18 cellular contexts compared by ENCODE assay signal in the genomic region with DNA sequence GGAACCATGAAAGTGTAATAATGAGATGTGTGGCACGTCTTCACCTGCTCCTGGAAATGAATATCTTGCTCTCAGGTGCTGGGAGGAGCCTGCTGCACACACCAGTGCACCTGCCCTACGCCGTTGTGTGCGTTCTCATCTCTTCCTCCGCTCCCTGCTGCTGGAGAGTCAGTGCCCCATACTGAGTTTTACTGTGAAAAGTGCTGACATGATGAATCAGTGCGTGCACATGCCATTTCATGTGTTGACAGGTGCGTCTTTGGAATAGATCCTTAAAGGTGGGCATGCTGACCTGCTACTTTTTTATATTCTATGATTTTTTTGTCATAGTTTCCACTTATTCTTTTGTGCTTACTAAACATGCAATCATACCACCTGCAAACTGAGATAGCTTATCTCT.
"Had no signal": no experiment of that assay in that cellular context is flagged by ENCODE, and none has a peak within 500 bp of the region (broad histone marks: within the 10 kb centered on the region; RNA-seq: fewer than 3 reads in every experiment).

No MANE protein-coding gene starts in this region.

- H3K27me3 ChIP-seq: adrenal gland, gastrocnemius medialis, right atrium auricular region, tibial artery had no signal

- H3K36me3 Mint-ChIP-seq: activated naive CD4-positive, alpha-beta T cell treated with anti-CD3 and anti-CD28 coated beads, Interleukin-2, amount 50 U/mL, for 24 hours had no signal

- H3K4me3 ChIP-seq: adrenal gland, gastrocnemius medialis, heart left ventricle, right atrium auricular region, skin epidermis, tibial artery had no signal

- H3K36me3 ChIP-seq: adrenal gland, gastrocnemius medialis, heart left ventricle, right atrium auricular region, tibial artery, WERI-Rb-1 had no signal

- H3K4me1 Mint-ChIP-seq: activated CD4-positive, alpha-beta memory T cell treated with anti-CD3 and anti-CD28 coated beads, Interleukin-2, amount 10 ng/mL, durations not matched to agents 7 days and 5 days; activated naive CD4-positive, alpha-beta T cell treated with anti-CD3 and anti-CD28 coated beads, Interleukin-2, amount 50 U/mL, for 24 hours; endodermal cell; nephron had no signal

- H3K27ac ChIP-seq: adrenal gland, gastrocnemius medialis, heart left ventricle, right atrium auricular region, skin epidermis, tibial artery, WERI-Rb-1 had no signal

- H3K9me3 ChIP-seq: adrenal gland, gastrocnemius medialis, right atrium auricular region, tibial artery had no signal

- DNase-seq: activated CD4-positive, alpha-beta memory T cell treated with anti-CD3 and anti-CD28 coated beads, Interleukin-2, amount 10 ng/mL, durations not matched to agents 7 days and 5 days; activated CD4-positive, alpha-beta T cell treated with anti-CD3 and anti-CD28 coated beads for 4 hours; activated effector memory CD4-positive, alpha-beta T cell treated with Interleukin-2 at 50 U/mL for 16 hours; activated T-cell treated with anti-CD3 and anti-CD28 coated beads, Interleukin-2, amount 50 U/mL, for 4 hours; adrenal gland; endodermal cell; gastrocnemius medialis; heart left ventricle; mesendoderm; stimulated activated CD4-positive, alpha-beta T cell treated with anti-CD3 and anti-CD28 coated beads, Interleukin-4, amount 100 ng/mL, for 24 hours; stimulated activated naive CD4-positive, alpha-beta T cell; tibial artery; WERI-Rb-1 had no signal

- H3K9me3 Mint-ChIP-seq: activated CD4-positive, alpha-beta memory T cell treated with anti-CD3 and anti-CD28 coated beads, Interleukin-2, amount 10 ng/mL, durations not matched to agents 7 days and 5 days; activated naive CD4-positive, alpha-beta T cell treated with anti-CD3 and anti-CD28 coated beads, Interleukin-2, amount 50 U/mL, for 24 hours; activated T-cell treated with anti-CD3 and anti-CD28 coated beads, Interleukin-2, amount 50 U/mL, for 4 hours had no signal

- ATAC-seq: activated T-cell treated with anti-CD3 and anti-CD28 coated beads, Interleukin-2, amount 50 U/mL, for 4 hours; gastrocnemius medialis; heart left ventricle had no signal

- H3K27ac Mint-ChIP-seq: activated CD4-positive, alpha-beta memory T cell treated with anti-CD3 and anti-CD28 coated beads, Interleukin-2, amount 10 ng/mL, durations not matched to agents 7 days and 5 days; activated naive CD4-positive, alpha-beta T cell treated with anti-CD3 and anti-CD28 coated beads, Interleukin-2, amount 50 U/mL, for 24 hours; endodermal cell; nephron; progenitor cell of endocrine pancreas had no signal

- H3K4me3 Mint-ChIP-seq: activated CD4-positive, alpha-beta memory T cell treated with anti-CD3 and anti-CD28 coated beads, Interleukin-2, amount 10 ng/mL, durations not matched to agents 7 days and 5 days; activated naive CD4-positive, alpha-beta T cell treated with anti-CD3 and anti-CD28 coated beads, Interleukin-2, amount 50 U/mL, for 24 hours; activated T-cell treated with anti-CD3 and anti-CD28 coated beads, Interleukin-2, amount 50 U/mL, for 4 hours; endodermal cell; nephron had no signal
